Comparison of ENCODE assay signal across 9 cellular contexts in the genomic region with DNA sequence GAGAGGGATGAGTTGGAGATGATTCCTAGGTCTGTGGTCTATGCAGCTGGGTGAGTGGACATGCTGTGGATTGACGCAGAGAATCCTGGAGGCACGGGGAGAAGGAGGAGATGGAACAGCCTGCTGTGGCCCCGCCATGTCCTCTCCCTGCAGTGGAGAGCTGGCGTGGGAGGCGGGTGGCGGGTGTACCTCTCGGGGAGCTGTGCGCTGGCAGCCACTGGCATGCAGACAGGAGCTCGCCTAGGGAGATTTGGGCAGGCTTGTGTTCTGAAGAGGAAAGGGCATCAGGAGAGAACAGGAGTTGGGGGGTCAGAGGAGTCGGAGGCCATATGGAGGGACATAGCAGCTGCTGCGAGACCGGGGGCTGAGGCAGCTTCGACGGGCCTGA.
"Had no signal": no experiment of that assay in that cellular context is flagged by ENCODE, and none has a peak within 500 bp of the region (broad histone marks: within the 10 kb centered on the region; RNA-seq: fewer than 3 reads in every experiment).

No MANE protein-coding gene starts in this region.

- H3K4me3 ChIP-seq: heart left ventricle, right atrium auricular region, upper lobe of left lung had no signal

- H3K27me3 ChIP-seq: foreskin keratinocyte, heart left ventricle, right atrium auricular region, upper lobe of left lung had no signal

- H3K9me3 ChIP-seq: heart left ventricle, right atrium auricular region, upper lobe of left lung had no signal

- ATAC-seq: activated CD4-positive, CD25-positive, alpha-beta regulatory T cell treated with anti-CD3 and anti-CD28 coated beads, Interleukin-2, amount 50 U/mL, for 24 hours; foreskin keratinocyte had no signal

- DNase-seq: activated CD4-positive, alpha-beta T cell treated with anti-CD3 and anti-CD28 coated beads, Interleukin-2, amount 50 U/mL, for 48 hours; foreskin keratinocyte; heart left ventricle; mesendoderm; SIG-M5; small intestine; upper lobe of left lung had no signal

- H3K27ac ChIP-seq: foreskin keratinocyte, heart left ventricle, right atrium auricular region, upper lobe of left lung had no signal

- H3K4me1 ChIP-seq: foreskin keratinocyte, heart left ventricle, right atrium auricular region, upper lobe of left lung had no signal
